In genomic region chr16:86567701-86568571, GRCh38 we compare ENCODE assay signal across 1 cellular context.
TF ChIP-seq lines count a peak whose summit lies in the region.

No MANE protein-coding gene starts in this region.

TF ChIP-seq in endothelial cell of umbilical vein, 7 proteins besides CTCF, POLR2A, EP300 and RAD21:
- TF ChIP-seq MYC (IDR thresholded peaks at IDR 0.05; ENCODE audit: low read depth, low read length) (no peak), FOS (IDR thresholded peaks at IDR 0.05; ENCODE audit: borderline replicate concordance, insufficient read depth, low read length) (no peak), POLR2AphosphoS5 (IDR thresholded peaks at IDR 0.05; ENCODE audit: insufficient read depth, low read depth, low read length) (no peak), EZH2 (IDR thresholded peaks at IDR 0.05; ENCODE audit: borderline replicate concordance, low read depth, low read length, severe bottlenecking) (no peak), GATA2 (IDR thresholded peaks at IDR 0.05; ENCODE audit: insufficient read depth, insufficient read length, low read depth, low read length) (no peak), JUN (IDR thresholded peaks at IDR 0.05; ENCODE audit: borderline replicate concordance, insufficient read depth, insufficient read length, low read depth) (no peak), MAX (IDR thresholded peaks at IDR 0.05; ENCODE audit: insufficient read depth, insufficient read length) (no peak)
